29 cellular contexts compared by ENCODE assay signal in the genomic region with DNA sequence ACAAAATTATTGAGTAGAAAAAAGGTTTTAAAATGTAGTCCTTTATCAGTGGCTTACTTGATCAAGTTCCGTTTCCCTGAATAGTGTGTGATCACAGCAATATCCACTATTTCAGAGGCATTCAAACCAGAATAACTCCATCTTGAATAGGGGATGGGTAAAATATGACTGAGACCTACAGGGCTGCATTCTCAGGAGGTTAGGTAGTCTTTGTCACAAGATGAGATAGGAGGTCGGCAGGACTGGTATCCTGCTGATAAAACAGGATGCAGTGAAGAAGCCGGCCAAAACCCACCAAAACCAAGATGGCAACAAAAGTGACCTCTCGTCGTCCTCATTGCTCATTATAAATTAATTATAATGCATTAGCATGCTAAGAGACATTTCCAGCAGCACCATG. TPM values are rescaled to one million over a fixed set of nuclear protein-coding genes. Genes with fewer than 3 reads are reported as not detected.
"Had no signal": no experiment of that assay in that cellular context is flagged by ENCODE, and none has a peak within 500 bp of the region (broad histone marks: within the 10 kb centered on the region; RNA-seq: fewer than 3 reads in every experiment).

No MANE protein-coding gene starts in this region.

- H3K4me1 ChIP-seq: stomach, suprapubic skin, testis, thyroid gland, tibial artery, transverse colon, upper lobe of right lung, uterus, vagina had no signal

- H3K9me3 ChIP-seq: stomach, suprapubic skin, testis, thoracic aorta, thyroid gland, tibial artery, tibial nerve, transverse colon, upper lobe of left lung, upper lobe of right lung, uterus, vagina had no signal

- H3K4me3 Mint-ChIP-seq: stimulated activated effector memory CD8-positive, alpha-beta T cell treated with anti-CD3 and anti-CD28 coated beads, Interleukin-12 subunit alpha, Interleukin-12 subunit beta, amount 100 ng/mL, for 72 hours; stimulated activated memory B cell treated with anti-CD40 and anti-IgM and Interleukin-4, amounts not matched to agents 10 μg/mL and 1 μg/mL and 100 μg/mL, for 72 hours; stimulated activated naive B cell treated with anti-CD40 and anti-IgM and Interleukin-4, amounts not matched to agents 10 μg/mL and 1 μg/mL and 100 μg/mL, for 72 hours; stimulated activated naive CD8-positive, alpha-beta T cell treated with anti-CD3 and anti-CD28 coated beads, Interleukin-15, amount 100 ng/mL, for 72 hours; stimulated activated naive CD8-positive, alpha-beta T cell treated with anti-CD3 and anti-CD28 coated beads, Interleukin-15, Interleukin-2, amounts not matched to agents 100 ng/mL and 50 ng/mL, for 24 hours; type B pancreatic cell had no signal

- DNase-seq: stimulated activated CD4-positive, alpha-beta T cell treated with anti-CD3 and anti-CD28 coated beads, Interleukin-2, amount 100 ng/mL, for 48 hours; stimulated activated CD4-positive, alpha-beta T cell treated with anti-CD3 and anti-CD28 coated beads, Interleukin-4, amount 100 ng/mL, for 1 hour; stimulated activated CD4-positive, alpha-beta T cell treated with anti-CD3 and anti-CD28 coated beads, Interleukin-4, amount 100 ng/mL, for 24 hours; stimulated activated CD4-positive, alpha-beta T cell treated with anti-CD3 and anti-CD28 coated beads, Interleukin-4, amount 100 ng/mL, for 4 hours; stimulated activated CD8-positive, alpha-beta memory T cell treated with anti-CD3 and anti-CD28 coated beads, Interleukin-4, amount 100 ng/mL, for 48 hours; stimulated activated naive B cell treated with anti-CD40 and anti-IgM and Interleukin-4, amounts not matched to agents 10 μg/mL and 1 μg/mL and 100 μg/mL, for 72 hours; stimulated activated naive CD4-positive, alpha-beta T cell; stimulated activated naive CD4-positive, alpha-beta T cell treated with Interleukin-2 at 50 U/mL for 16 hours; stimulated activated naive CD8-positive, alpha-beta T cell treated with anti-CD3 and anti-CD28 coated beads, Interleukin-15, amount 100 ng/mL, for 72 hours; stimulated activated naive CD8-positive, alpha-beta T cell treated with anti-CD3 and anti-CD28 coated beads, Interleukin-15, Interleukin-2, amounts not matched to agents 100 U/mL and 50 U/mL, for 24 hours; stomach; substantia nigra; testis; thyroid gland; tibial artery; transverse colon; upper lobe of left lung; upper lobe of right lung; uterus had no signal

- H3K4me1 Mint-ChIP-seq: stimulated activated effector memory CD8-positive, alpha-beta T cell treated with anti-CD3 and anti-CD28 coated beads, Interleukin-12 subunit alpha, Interleukin-12 subunit beta, amount 100 ng/mL, for 72 hours; stimulated activated memory B cell treated with anti-CD40 and anti-IgM and Interleukin-4, amounts not matched to agents 10 μg/mL and 1 μg/mL and 100 μg/mL, for 72 hours; stimulated activated naive CD8-positive, alpha-beta T cell treated with anti-CD3 and anti-CD28 coated beads, Interleukin-15, amount 100 ng/mL, for 72 hours had no signal

- H3K27ac Mint-ChIP-seq: stimulated activated effector memory CD8-positive, alpha-beta T cell treated with anti-CD3 and anti-CD28 coated beads, Interleukin-12 subunit alpha, Interleukin-12 subunit beta, amount 100 ng/mL, for 72 hours; stimulated activated memory B cell treated with anti-CD40 and anti-IgM and Interleukin-4, amounts not matched to agents 10 μg/mL and 1 μg/mL and 100 μg/mL, for 72 hours; stimulated activated naive B cell treated with anti-CD40 and anti-IgM and Interleukin-4, amounts not matched to agents 10 μg/mL and 1 μg/mL and 100 μg/mL, for 72 hours; stimulated activated naive CD8-positive, alpha-beta T cell treated with anti-CD3 and anti-CD28 coated beads, Interleukin-15, amount 100 ng/mL, for 72 hours; stimulated activated naive CD8-positive, alpha-beta T cell treated with anti-CD3 and anti-CD28 coated beads, Interleukin-15, Interleukin-2, amounts not matched to agents 100 ng/mL and 50 ng/mL, for 24 hours; type B pancreatic cell had no signal

- H3K36me3 ChIP-seq: stomach, suprapubic skin, thoracic aorta, thyroid gland, tibial artery, tibial nerve, transverse colon, upper lobe of left lung, upper lobe of right lung, uterus, vagina had no signal

- H3K36me3 Mint-ChIP-seq: stimulated activated effector memory CD8-positive, alpha-beta T cell treated with anti-CD3 and anti-CD28 coated beads, Interleukin-12 subunit alpha, Interleukin-12 subunit beta, amount 100 ng/mL, for 72 hours; stimulated activated memory B cell treated with anti-CD40 and anti-IgM and Interleukin-4, amounts not matched to agents 10 μg/mL and 1 μg/mL and 100 μg/mL, for 72 hours; stimulated activated naive B cell treated with anti-CD40 and anti-IgM and Interleukin-4, amounts not matched to agents 10 μg/mL and 1 μg/mL and 100 μg/mL, for 72 hours; type B pancreatic cell had no signal

- H3K4me3 ChIP-seq: stomach, suprapubic skin, testis, thoracic aorta, thyroid gland, tibial artery, tibial nerve, transverse colon, upper lobe of left lung, upper lobe of right lung, uterus, vagina had no signal

- H3K27ac ChIP-seq: stomach, suprapubic skin, testis, thoracic aorta, thyroid gland, tibial artery, transverse colon, upper lobe of left lung, upper lobe of right lung, uterus, vagina had no signal

- ATAC-seq: stimulated activated effector memory CD8-positive, alpha-beta T cell treated with anti-CD3 and anti-CD28 coated beads, Interleukin-12 subunit alpha, Interleukin-12 subunit beta, amount 100 ng/mL, for 72 hours; stimulated activated memory B cell treated with anti-CD40 and anti-IgM and Interleukin-4, amounts not matched to agents 10 μg/mL and 1 μg/mL and 100 μg/mL, for 72 hours; stimulated activated naive B cell treated with anti-CD40 and anti-IgM and Interleukin-4, amounts not matched to agents 10 μg/mL and 1 μg/mL and 100 μg/mL, for 72 hours; stimulated activated naive CD8-positive, alpha-beta T cell treated with anti-CD3 and anti-CD28 coated beads, Interleukin-15, amount 100 ng/mL, for 72 hours; stimulated activated naive CD8-positive, alpha-beta T cell treated with anti-CD3 and anti-CD28 coated beads, Interleukin-15, Interleukin-2, amounts not matched to agents 100 U/mL and 50 U/mL, for 24 hours; upper lobe of right lung had no signal

- H3K9me3 Mint-ChIP-seq: stimulated activated effector memory CD8-positive, alpha-beta T cell treated with anti-CD3 and anti-CD28 coated beads, Interleukin-12 subunit alpha, Interleukin-12 subunit beta, amount 100 ng/mL, for 72 hours; stimulated activated memory B cell treated with anti-CD40 and anti-IgM and Interleukin-4, amounts not matched to agents 10 μg/mL and 1 μg/mL and 100 μg/mL, for 72 hours; stimulated activated naive B cell treated with anti-CD40 and anti-IgM and Interleukin-4, amounts not matched to agents 10 μg/mL and 1 μg/mL and 100 μg/mL, for 72 hours; stimulated activated naive CD8-positive, alpha-beta T cell treated with anti-CD3 and anti-CD28 coated beads, Interleukin-15, amount 100 ng/mL, for 72 hours; stimulated activated naive CD8-positive, alpha-beta T cell treated with anti-CD3 and anti-CD28 coated beads, Interleukin-15, Interleukin-2, amounts not matched to agents 100 ng/mL and 50 ng/mL, for 24 hours had no signal

- H3K27me3 ChIP-seq: suprapubic skin, testis, thyroid gland, tibial artery, transverse colon, upper lobe of left lung, upper lobe of right lung, uterus, vagina had no signal

- H3K27me3 Mint-ChIP-seq: stimulated activated naive CD8-positive, alpha-beta T cell treated with anti-CD3 and anti-CD28 coated beads, Interleukin-15, amount 100 ng/mL, for 72 hours; type B pancreatic cell had no signal

RNA-seq across cellular contexts. Expression of a gene that starts 27.2 kb away (rescaled TPM):
- total RNA-seq: temporal lobe, testis, thoracic aorta, upper lobe of left lung, upper lobe of right lung, ureter, vagina had no signal
